8 cellular contexts compared by ENCODE assay signal in genomic region chr11:47981667-47982404, GRCh38. TPM values are rescaled to one million over a fixed set of nuclear protein-coding genes. Genes with fewer than 3 reads are reported as not detected.
A peak's percentile ranks its signal among the peaks of the same experiment; 100 is the strongest.
DNase-seq lines count a peak whose midpoint lies in the region; ATAC-seq and TF ChIP-seq lines count a peak whose summit lies in the region.

No MANE protein-coding gene starts in this region.

- ATAC-seq in GM18511 (IDR thresholded peaks at IDR 0.05; ENCODE audit: unreplicated experiment) (peak; percentile 5), GM18858 (IDR thresholded peaks at IDR 0.05; ENCODE audit: unreplicated experiment) (no peak)

- H3K27ac ChIP-seq in Peyer's patch, result peak overlapping the region; percentile 81 to 94 (median 86)
- peak overlapping the region; percentile 68 to 74 (median 71) for H3K27ac ChIP-seq in esophagus muscularis mucosa (replicated peaks in 1 of 4)

- no peaks in the 10 kb centered on the region for H3K36me3 Mint-ChIP-seq in osteocyte (ENCODE audit: unreplicated experiment)

- TF ChIP-seq CTCF in Peyer's patch (IDR thresholded peaks at IDR 0.05) (no peak), esophagus muscularis mucosa (IDR thresholded peaks at IDR 0.05) (no peak), osteocyte (IDR thresholded peaks at IDR 0.05) (no peak)

- H3K4me3 ChIP-seq in Peyer's patch (peak overlapping the region; percentile 87 to 94 (median 91)), esophagus muscularis mucosa (peak overlapping the region; percentile 70 to 84 (median 78))

- peak in 1 of 3 donors; percentile 59 for DNase-seq in Peyer's patch
- DNase-seq in esophagus muscularis mucosa (ENCODE audit: extremely low spot score), result no peak
- no peak for DNase-seq in osteocyte (ENCODE audit: extremely low spot score, unreplicated experiment)
- no peak for DNase-seq in NAMALWA (ENCODE audit: low spot score)
- no peak for DNase-seq in NCI-H1105 treated with DMSO at 0.1 percent for 48 hours (lab: John Stamatoyannopoulos, UW)
- DNase-seq in SW 1271 (lab: John Stamatoyannopoulos, UW), result no peak

- H3K9me3 Mint-ChIP-seq in osteocyte (ENCODE audit: unreplicated experiment), result no peaks in the 10 kb centered on the region

- no peaks in the 10 kb centered on the region for H3K27me3 Mint-ChIP-seq in osteocyte (ENCODE audit: unreplicated experiment)

- H3K27ac Mint-ChIP-seq in osteocyte (ENCODE audit: unreplicated experiment), result peak overlapping the region; percentile 56

- H3K36me3 ChIP-seq in Peyer's patch (no peaks in the 10 kb centered on the region), esophagus muscularis mucosa (no peaks in the 10 kb centered on the region)

- H3K27me3 ChIP-seq in Peyer's patch (no peaks in the 10 kb centered on the region), esophagus muscularis mucosa (peaks cover 0 to 6% (median 0%) of the 10 kb centered on the region in 4 donors)

- H3K9me3 ChIP-seq in Peyer's patch, result no peaks in the 10 kb centered on the region
- H3K9me3 ChIP-seq in esophagus muscularis mucosa, result no peaks in the 10 kb centered on the region

- no peak for TF ChIP-seq POLR2A in Peyer's patch (IDR thresholded peaks at IDR 0.05)
- no peak for TF ChIP-seq POLR2A in esophagus muscularis mucosa (IDR thresholded peaks at IDR 0.05; ENCODE audit: low read depth)

- no peak for TF ChIP-seq EP300 in esophagus muscularis mucosa (IDR thresholded peaks at IDR 0.05)

- peaks cover 29% of the 10 kb centered on the region for H3K4me1 Mint-ChIP-seq in osteocyte (ENCODE audit: unreplicated experiment)

- peak overlapping the region; percentile 78 for H3K4me3 Mint-ChIP-seq in osteocyte (ENCODE audit: unreplicated experiment)

- peaks cover 0 to 49% (median 9%) of the 10 kb centered on the region in 4 donors for H3K4me1 ChIP-seq in Peyer's patch
- peaks cover 15 to 28% (median 25%) of the 10 kb centered on the region in 4 donors for H3K4me1 ChIP-seq in esophagus muscularis mucosa

- intact Hi-C loops in esophagus muscularis mucosa (cut with DNase I), result loop anchor here (5.0 kb wide), 2 partner anchors 35 to 80 kb away; no protein-coding TSS in a partner anchor

- WGBS in esophagus muscularis mucosa, result 53% methylated on average over 16 of the region's 17 CpGs

RNA-seq across cellular contexts. Expression of gene PTPRJ, which starts 1.5 kb away (rescaled TPM):
- total RNA-seq in Peyer's patch (10 to 100 TPM; 28.1 to 50.1 (median 37.5) TPM), esophagus muscularis mucosa (10 to 100 TPM in 2 of 4 donors, 1 to 10 TPM in 2; 8.3 to 14.1 (median 10.5) TPM), osteocyte (16.6 and 18.6 TPM in 2 replicates)
